ENCODE assay signal across 10 cellular contexts in genomic region chr12:57735198-57735855, GRCh38. TPM values are rescaled to one million over a fixed set of nuclear protein-coding genes. Genes with fewer than 3 reads are reported as not detected.
A peak's percentile ranks its signal among the peaks of the same experiment; 100 is the strongest.
DNase-seq lines count a peak whose midpoint lies in the region; ATAC-seq, FAIRE-seq and TF ChIP-seq lines count a peak whose summit lies in the region.
"Had no signal": no experiment of that assay in that cellular context is flagged by ENCODE, and none has a peak within 500 bp of the region (broad histone marks: within the 10 kb centered on the region; RNA-seq: fewer than 3 reads in every experiment).

No MANE protein-coding gene starts in this region.

- H3K14ac ChIP-seq in H1 (ENCODE audit: insufficient read length): no peak overlapping the region

- no peaks in the 10 kb centered on the region for H3K9me3 Mint-ChIP-seq in activated CD8-positive, alpha-beta T cell treated with anti-CD3 and anti-CD28 coated beads for 36 hours
- no peaks in the 10 kb centered on the region for H3K9me3 Mint-ChIP-seq in activated CD8-positive, alpha-beta T cell treated with anti-CD3 and anti-CD28 coated beads, Interleukin-2, amount 10 ng/mL, durations not matched to agents 7 days and 5 days (ENCODE audit: insufficient read depth)

- H2BK20ac ChIP-seq in H1 (ENCODE audit: low read length): no peak overlapping the region

- H3K4me3 Mint-ChIP-seq in activated CD8-positive, alpha-beta T cell treated with anti-CD3 and anti-CD28 coated beads for 36 hours: no peak overlapping the region
- H3K4me3 Mint-ChIP-seq in activated CD8-positive, alpha-beta T cell treated with anti-CD3 and anti-CD28 coated beads, Interleukin-2, amount 10 ng/mL, durations not matched to agents 7 days and 5 days: no peak overlapping the region

- H4K5ac ChIP-seq in H1 (ENCODE audit: insufficient read length, low read depth, low read length): no peak overlapping the region

- TF ChIP-seq POLR2A in H1 (IDR thresholded peaks at IDR 0.05; ENCODE audit: control extremely low read depth in 1 of 2, low read depth in 2 of 2, low read length in 2 of 2): no peak

- H2BK12ac ChIP-seq in H1 (ENCODE audit: low read depth, low read length): no peak overlapping the region; the same call in 1 of the 2 replicates

- H4K91ac ChIP-seq in H1 (replicated peaks; ENCODE audit: insufficient read length, low read length): no peak overlapping the region

- H3K4ac ChIP-seq in H1 (replicated peaks; ENCODE audit: insufficient read length, low read depth, low read length): no peak overlapping the region

- intact Hi-C loops in activated CD8-positive, alpha-beta T cell treated with anti-CD3 and anti-CD28 coated beads for 36 hours (cut with micrococcal nuclease): no loop called here
- intact Hi-C loops in posterior vena cava (cut with DNase I): no loop called here

- peaks cover 0 to 17% of the 10 kb centered on the region in 2 experiments for H4K20me1 ChIP-seq in H1 (replicated peaks in 1 of 2; ENCODE audit: control insufficient read depth in 1 of 2, insufficient read depth in 2 of 2, low read length in 2 of 2)

- no peak for DNase-seq in activated CD8-positive, alpha-beta T cell treated with anti-CD3 and anti-CD28 coated beads for 36 hours
- DNase-seq in activated CD8-positive, alpha-beta T cell treated with anti-CD3 and anti-CD28 coated beads, Interleukin-2, amount 10 ng/mL, durations not matched to agents 7 days and 5 days: no peak
- DNase-seq in LHCN-M2 (ENCODE audit: low read depth) (peak; percentile 81), H1 (ENCODE audit: low read depth in 1 of 2, low spot score in 2 of 2) (no peak), posterior vena cava (ENCODE audit: low spot score) (peak; percentile 55), epidermal melanocyte (ENCODE audit: insufficient read length, low spot score) (no peak)
- DNase-seq: NCI-H1092, transverse colon had no signal

- H4K8ac ChIP-seq in H1 (ENCODE audit: extremely low read depth, insufficient read depth, low read length): no peak overlapping the region

- peaks cover 0 to 6% (median 0%) of the 10 kb centered on the region in 4 experiments; a peak in 1 of 8 replicates for H3K36me3 ChIP-seq in H1 (ENCODE audit: control insufficient read depth in 2 of 4, insufficient read depth in 4 of 4, low read length in 3 of 4)
- H3K36me3 ChIP-seq: transverse colon had no signal

- H2BK15ac ChIP-seq in H1 (ENCODE audit: low read length): peak overlapping the region; percentile 61; the same call in 1 of the 2 replicates

- FAIRE-seq in H1 (lab: Jason Lieb, UNC): no peak

- H3K27ac ChIP-seq in H1 (ENCODE audit: low read depth, low read length): no peak overlapping the region
- H3K27ac ChIP-seq: transverse colon had no signal

- peaks cover 6 to 29% (median 12%) of the 10 kb centered on the region in 4 experiments; a peak in 6 of 7 replicates for H3K4me1 ChIP-seq in H1 (replicated peaks in 1 of 4; ENCODE audit: control insufficient read depth in 3 of 4, insufficient read depth in 4 of 4, low read length in 3 of 4)

- no peak for TF ChIP-seq RAD21 in H1 (IDR thresholded peaks at IDR 0.05 in 1 of 2, conservative IDR thresholded peaks at IDR 0.05 in 1 of 2; ENCODE audit: low read depth in 2 of 2, low read length in 2 of 2)

- no peak for ATAC-seq in activated CD8-positive, alpha-beta T cell treated with anti-CD3 and anti-CD28 coated beads for 36 hours
- ATAC-seq in activated CD8-positive, alpha-beta T cell treated with anti-CD3 and anti-CD28 coated beads, Interleukin-2, amount 10 ng/mL, durations not matched to agents 7 days and 5 days: no peak
- ATAC-seq in esophagus mucosa (no peak), HG02970 (IDR thresholded peaks at IDR 0.05; ENCODE audit: low FRiP score, unreplicated experiment) (no peak)

- WGBS in H1 (ENCODE audit: extremely low coverage in 1 of 2, insufficient coverage in 1 of 2, insufficient read length in 1 of 2, insufficient replicate concordance in 2 of 2, low coverage in 1 of 2, low lambda C conversion rate in 2 of 2, missing lambda C conversion rate in 1 of 2), 2 experiments: 27% methylated on average over 8 of the region's 8 CpGs; no CpG with 5 or more reads in 1 of the 2 experiments

- H3K27ac Mint-ChIP-seq in activated CD8-positive, alpha-beta T cell treated with anti-CD3 and anti-CD28 coated beads for 36 hours: peak overlapping the region; percentile 23
- H3K27ac Mint-ChIP-seq in activated CD8-positive, alpha-beta T cell treated with anti-CD3 and anti-CD28 coated beads, Interleukin-2, amount 10 ng/mL, durations not matched to agents 7 days and 5 days: no peak overlapping the region

- H3K27me3 ChIP-seq in H1 (replicated peaks in 1 of 4; ENCODE audit: control insufficient read depth in 3 of 4, extremely low read depth in 1 of 4, insufficient read depth in 3 of 4, low read length in 3 of 4): peaks cover 49 to 97% (median 88%) of the 10 kb centered on the region in 4 experiments

- H3K36me3 Mint-ChIP-seq in activated CD8-positive, alpha-beta T cell treated with anti-CD3 and anti-CD28 coated beads for 36 hours (ENCODE audit: low read depth): peaks cover 22% of the 10 kb centered on the region
- H3K36me3 Mint-ChIP-seq in activated CD8-positive, alpha-beta T cell treated with anti-CD3 and anti-CD28 coated beads, Interleukin-2, amount 10 ng/mL, durations not matched to agents 7 days and 5 days (ENCODE audit: low read depth): peaks cover 63% of the 10 kb centered on the region

- H3K9ac ChIP-seq in H1 (replicated peaks in 1 of 4; ENCODE audit: extremely low read depth in 1 of 4, low read depth in 3 of 4, low read length in 3 of 4): no peak overlapping the region

- no peak overlapping the region for H2AK5ac ChIP-seq in H1 (ENCODE audit: low read depth, low read length)

- H2BK5ac ChIP-seq in H1 (ENCODE audit: low read depth, low read length): no peak overlapping the region

- no peaks in the 10 kb centered on the region; a peak in 1 of 4 replicates for H3K9me3 ChIP-seq in H1 (ENCODE audit: insufficient read depth in 2 of 2, low read depth in 1 of 2, low read length in 1 of 2)
- H3K9me3 ChIP-seq: transverse colon had no signal

- H3K18ac ChIP-seq in H1 (ENCODE audit: extremely low read depth, low read length): no peak overlapping the region

- H3K23me2 ChIP-seq in H1 (ENCODE audit: low read depth, low read length): peaks cover 2% of the 10 kb centered on the region; the same call in 1 of the 2 replicates

- no peaks in the 10 kb centered on the region for H3K27me3 Mint-ChIP-seq in activated CD8-positive, alpha-beta T cell treated with anti-CD3 and anti-CD28 coated beads for 36 hours
- no peaks in the 10 kb centered on the region for H3K27me3 Mint-ChIP-seq in activated CD8-positive, alpha-beta T cell treated with anti-CD3 and anti-CD28 coated beads, Interleukin-2, amount 10 ng/mL, durations not matched to agents 7 days and 5 days (ENCODE audit: low read depth)

- no peak overlapping the region for H2BK120ac ChIP-seq in H1 (replicated peaks; ENCODE audit: low read depth, low read length)

- no peak overlapping the region for H3K56ac ChIP-seq in H1 (replicated peaks; ENCODE audit: insufficient read length, low read depth, low read length)

- peaks cover 21% of the 10 kb centered on the region for H3K4me1 Mint-ChIP-seq in activated CD8-positive, alpha-beta T cell treated with anti-CD3 and anti-CD28 coated beads for 36 hours (ENCODE audit: low read depth)
- peaks cover 22% of the 10 kb centered on the region for H3K4me1 Mint-ChIP-seq in activated CD8-positive, alpha-beta T cell treated with anti-CD3 and anti-CD28 coated beads, Interleukin-2, amount 10 ng/mL, durations not matched to agents 7 days and 5 days (ENCODE audit: low read depth)

- H3K4me3 ChIP-seq in H1 (ENCODE audit: extremely low read depth in 1 of 4, insufficient read depth in 2 of 4, low read depth in 3 of 4, low read length in 4 of 4): peak overlapping the region in 3 of 4 experiments; percentile 26 to 76 (median 35); a peak in 5 of 8 replicates
- H3K4me3 ChIP-seq: transverse colon had no signal

- no peaks in the 10 kb centered on the region for H3K79me2 ChIP-seq in H1 (ENCODE audit: control insufficient read depth in 1 of 2, insufficient read depth in 2 of 2, low read length in 2 of 2)

- H3K4me2 ChIP-seq in H1 (ENCODE audit: insufficient read depth in 1 of 2, low read depth in 2 of 2, low read length in 2 of 2): peak overlapping the region; percentile 79 to 93

- H3K23ac ChIP-seq in H1 (ENCODE audit: insufficient read length): no peak overlapping the region

- TF ChIP-seq CTCF in activated CD8-positive, alpha-beta T cell treated with anti-CD3 and anti-CD28 coated beads for 36 hours (IDR thresholded peaks at IDR 0.05): no peak
- TF ChIP-seq CTCF in H1 (IDR thresholded peaks at IDR 0.05; ENCODE audit: control extremely low read depth in 1 of 3, insufficient read depth in 1 of 3, low read depth in 1 of 3, low read length in 3 of 3): no peak

- no peak for TF ChIP-seq EP300 in H1 (IDR thresholded peaks at IDR 0.05; ENCODE audit: borderline replicate concordance in 1 of 2, low read depth in 2 of 2, low read length in 2 of 2)

- H2AFZ ChIP-seq in H1 (ENCODE audit: low read length): no peak overlapping the region

- POLR2A ChIA-PET in activated CD8-positive, alpha-beta T cell treated with anti-CD3 and anti-CD28 coated beads for 36 hours (lab: Charles Lee): interaction anchor here (1.2 to 1.8 kb wide), 2 partner anchors 9 to 17 kb away, joined by 4 to 9 read pairs; partner anchors contain the start of gene TSPAN31
- POLR2A ChIA-PET in activated CD8-positive, alpha-beta T cell treated with anti-CD3 and anti-CD28 coated beads, Interleukin-2, amount 10 ng/mL, durations not matched to agents 7 days and 5 days (lab: Charles Lee): no interaction called here
- POLR2A ChIA-PET in H1 (lab: Charles Lee; ENCODE audit: partially characterized antibody): interaction anchor here (0.6 to 5.2 kb wide), 19 partner anchors 10 to 217 kb away, joined by 3 to 59 read pairs (median 4); partner anchors contain the start of genes ARHGEF25, CDK4, EEF1AKMT3 and METTL1

- H3K79me1 ChIP-seq in H1 (ENCODE audit: low read depth, low read length): no peaks in the 10 kb centered on the region

- CTCF ChIA-PET in activated CD8-positive, alpha-beta T cell treated with anti-CD3 and anti-CD28 coated beads for 36 hours (lab: Charles Lee): interaction anchor here (0.7 to 1.5 kb wide), 3 partner anchors 24 to 159 kb away, joined by 3 to 5 read pairs (median 4); no protein-coding TSS in a partner anchor
- CTCF ChIA-PET in activated CD8-positive, alpha-beta T cell treated with anti-CD3 and anti-CD28 coated beads, Interleukin-2, amount 10 ng/mL, durations not matched to agents 7 days and 5 days (lab: Charles Lee): no interaction called here
- CTCF ChIA-PET in H1 (lab: Charles Lee; ENCODE audit: partially characterized antibody): interaction anchor here (0.6 to 11.2 kb wide), 24 partner anchors 9 to 280 kb away, joined by 3 to 149 read pairs (median 5); partner anchors contain the start of genes ARHGEF25, B4GALNT1, OS9 and TSPAN31

RNA-seq across cellular contexts. Expression of gene AGAP2, which starts 3.2 kb away (rescaled TPM):
- total RNA-seq in activated CD8-positive, alpha-beta T cell treated with anti-CD3 and anti-CD28 coated beads for 36 hours: 10 to 100 TPM; 22.4 TPM
- 10 to 100 TPM; 68.6 to 72.5 TPM for total RNA-seq in activated CD8-positive, alpha-beta T cell treated with anti-CD3 and anti-CD28 coated beads, Interleukin-2, amount 10 ng/mL, durations not matched to agents 7 days and 5 days
- total RNA-seq in LHCN-M2 (2014; rRNA removed) (0.26 and 0.29 TPM in 2 replicates), posterior vena cava (1 to 10 TPM; 1.8 to 2.2 TPM), esophagus mucosa (0.64 TPM)
- 0.22 TPM for polyA plus RNA-seq in LHCN-M2 (2012)
- 1.5 and 1.7 TPM in 2 replicates for total RNA-seq in H1 (2021; fragmentation: NEBNext Ultra II Directional; extraction: Animal tissue kit (Norgen Biotek cat#: 25700))
- polyA plus RNA-seq in H1 (2011; rRNA removed): 1.5 and 1.8 TPM in 2 replicates
- 1.4 TPM for polyA plus RNA-seq in H1 (2011; cell fraction: cytosol; rRNA removed)
- polyA plus RNA-seq in H1 (2011; cell fraction: nucleus; rRNA removed): 6.8 TPM
- polyA plus RNA-seq in H1 (2012, experiment 1 of 2): 1.7 to 2.6 TPM (median 2.1 TPM) in 4 replicates
- 0.91 TPM for polyA plus RNA-seq in H1 (2012, experiment 2 of 2)
- 1.0 TPM for polyA plus RNA-seq in H1 (2013, experiment 1 of 2)
- 1.3 TPM for polyA plus RNA-seq in H1 (2013, experiment 2 of 2)
- 0.63 and 0.98 TPM in 2 replicates for polyA minus RNA-seq in H1 (2011; rRNA and poly(A)+ RNA removed)
- polyA minus RNA-seq in H1 (2011; cell fraction: cytosol; rRNA and poly(A)+ RNA removed): 2.1 TPM
- polyA minus RNA-seq in H1 (2011; cell fraction: nucleus; rRNA and poly(A)+ RNA removed): 2.8 TPM

RNA-seq across cellular contexts. Expression of gene TSPAN31, which starts 9.5 kb away (rescaled TPM):
- 1 to 10 TPM; 6.9 to 7.5 TPM for total RNA-seq in activated CD8-positive, alpha-beta T cell treated with anti-CD3 and anti-CD28 coated beads for 36 hours
- total RNA-seq in activated CD8-positive, alpha-beta T cell treated with anti-CD3 and anti-CD28 coated beads, Interleukin-2, amount 10 ng/mL, durations not matched to agents 7 days and 5 days: 10 to 100 TPM; 12.9 to 13.3 TPM
- total RNA-seq in LHCN-M2 (2014; rRNA removed): 67.3 and 87.6 TPM in 2 replicates
- polyA plus RNA-seq in LHCN-M2 (2012): 36.8 TPM
- 15.2 and 15.8 TPM in 2 replicates for total RNA-seq in H1 (2021; fragmentation: NEBNext Ultra II Directional; extraction: Animal tissue kit (Norgen Biotek cat#: 25700))
- polyA plus RNA-seq in H1 (2011; rRNA removed): 23.3 and 31.4 TPM in 2 replicates
- 22.7 TPM for polyA plus RNA-seq in H1 (2011; cell fraction: cytosol; rRNA removed)
- 12.1 TPM for polyA plus RNA-seq in H1 (2011; cell fraction: nucleus; rRNA removed)
- 14.1 to 22.6 TPM (median 19.5 TPM) in 4 replicates for polyA plus RNA-seq in H1 (2012, experiment 1 of 2)
- polyA plus RNA-seq in H1 (2012, experiment 2 of 2): 20.3 TPM
- polyA plus RNA-seq in H1 (2013, experiment 1 of 2): 15.8 TPM
- polyA plus RNA-seq in H1 (2013, experiment 2 of 2): 17.6 TPM
- 26.3 and 33.9 TPM in 2 replicates for polyA minus RNA-seq in H1 (2011; rRNA and poly(A)+ RNA removed)
- 11.2 TPM for polyA minus RNA-seq in H1 (2011; cell fraction: cytosol; rRNA and poly(A)+ RNA removed)
- polyA minus RNA-seq in H1 (2011; cell fraction: nucleus; rRNA and poly(A)+ RNA removed): 15.2 TPM
- total RNA-seq in posterior vena cava: 10 to 100 TPM; 20.1 to 26.3 TPM
- 22.6 TPM for total RNA-seq in esophagus mucosa

RNA-seq across cellular contexts. Expression of gene CDK4, which starts 16.8 kb away (rescaled TPM):
- total RNA-seq in activated CD8-positive, alpha-beta T cell treated with anti-CD3 and anti-CD28 coated beads for 36 hours: 100 to 1,000 TPM; 218 to 221 TPM
- 100 to 1,000 TPM; 132 to 146 TPM for total RNA-seq in activated CD8-positive, alpha-beta T cell treated with anti-CD3 and anti-CD28 coated beads, Interleukin-2, amount 10 ng/mL, durations not matched to agents 7 days and 5 days
- total RNA-seq in LHCN-M2 (2014; rRNA removed) (277 and 330 TPM in 2 replicates), posterior vena cava (10 to 100 TPM; 65.3 to 66.0 TPM), esophagus mucosa (62.3 TPM)
- polyA plus RNA-seq in LHCN-M2 (2012): 199 TPM
- 174 and 180 TPM in 2 replicates for total RNA-seq in H1 (2021; fragmentation: NEBNext Ultra II Directional; extraction: Animal tissue kit (Norgen Biotek cat#: 25700))
- 311 and 368 TPM in 2 replicates for polyA plus RNA-seq in H1 (2011; rRNA removed)
- polyA plus RNA-seq in H1 (2011; cell fraction: cytosol; rRNA removed): 368 TPM
- 288 TPM for polyA plus RNA-seq in H1 (2011; cell fraction: nucleus; rRNA removed)
- 210 to 260 TPM (median 226 TPM) in 4 replicates for polyA plus RNA-seq in H1 (2012, experiment 1 of 2)
- polyA plus RNA-seq in H1 (2012, experiment 2 of 2): 272 TPM
- polyA plus RNA-seq in H1 (2013, experiment 1 of 2): 111 TPM
- 105 TPM for polyA plus RNA-seq in H1 (2013, experiment 2 of 2)
- 218 and 329 TPM in 2 replicates for polyA minus RNA-seq in H1 (2011; rRNA and poly(A)+ RNA removed)
- polyA minus RNA-seq in H1 (2011; cell fraction: cytosol; rRNA and poly(A)+ RNA removed): 110 TPM
- 99.0 TPM for polyA minus RNA-seq in H1 (2011; cell fraction: nucleus; rRNA and poly(A)+ RNA removed)

RNA-seq across cellular contexts. Expression of gene MARCHF9, which starts 19.6 kb away (rescaled TPM):
- 10 to 100 TPM; 23.4 to 24.3 TPM for total RNA-seq in activated CD8-positive, alpha-beta T cell treated with anti-CD3 and anti-CD28 coated beads for 36 hours
- total RNA-seq in activated CD8-positive, alpha-beta T cell treated with anti-CD3 and anti-CD28 coated beads, Interleukin-2, amount 10 ng/mL, durations not matched to agents 7 days and 5 days: 10 to 100 TPM; 23.6 to 24.4 TPM
- total RNA-seq in LHCN-M2 (2014; rRNA removed) (4.4 and 6.3 TPM in 2 replicates), posterior vena cava (1 to 10 TPM; 7.4 to 9.4 TPM), esophagus mucosa (5.9 TPM)
- polyA plus RNA-seq in LHCN-M2 (2012): 4.3 TPM
- total RNA-seq in H1 (2021; fragmentation: NEBNext Ultra II Directional; extraction: Animal tissue kit (Norgen Biotek cat#: 25700)): 6.1 and 6.4 TPM in 2 replicates
- polyA plus RNA-seq in H1 (2011; rRNA removed): 6.6 and 7.8 TPM in 2 replicates
- 7.0 TPM for polyA plus RNA-seq in H1 (2011; cell fraction: cytosol; rRNA removed)
- 13.3 TPM for polyA plus RNA-seq in H1 (2011; cell fraction: nucleus; rRNA removed)
- 4.7 to 8.7 TPM (median 8.1 TPM) in 4 replicates for polyA plus RNA-seq in H1 (2012, experiment 1 of 2)
- polyA plus RNA-seq in H1 (2012, experiment 2 of 2): 8.9 TPM
- polyA plus RNA-seq in H1 (2013, experiment 1 of 2): 4.9 TPM
- 4.5 TPM for polyA plus RNA-seq in H1 (2013, experiment 2 of 2)
- 5.9 and 6.2 TPM in 2 replicates for polyA minus RNA-seq in H1 (2011; rRNA and poly(A)+ RNA removed)
- 3.5 TPM for polyA minus RNA-seq in H1 (2011; cell fraction: cytosol; rRNA and poly(A)+ RNA removed)
- polyA minus RNA-seq in H1 (2011; cell fraction: nucleus; rRNA and poly(A)+ RNA removed): 4.1 TPM

RNA-seq across cellular contexts. Expression of gene CYP27B1, which starts 31.6 kb away (rescaled TPM):
- total RNA-seq in activated CD8-positive, alpha-beta T cell treated with anti-CD3 and anti-CD28 coated beads for 36 hours: 1 to 10 TPM; 7.6 to 7.9 TPM
- total RNA-seq in activated CD8-positive, alpha-beta T cell treated with anti-CD3 and anti-CD28 coated beads, Interleukin-2, amount 10 ng/mL, durations not matched to agents 7 days and 5 days: 1 to 10 TPM; 2.3 to 2.6 TPM
- total RNA-seq in LHCN-M2 (2014; rRNA removed): 0.90 and 0.98 TPM in 2 replicates
- polyA plus RNA-seq in LHCN-M2 (2012): 0.39 TPM
- total RNA-seq in H1 (2021; fragmentation: NEBNext Ultra II Directional; extraction: Animal tissue kit (Norgen Biotek cat#: 25700)): 2.3 and 3.3 TPM in 2 replicates
- polyA plus RNA-seq in H1 (2011; rRNA removed): 2.6 and 2.9 TPM in 2 replicates
- polyA plus RNA-seq in H1 (2011; cell fraction: cytosol; rRNA removed): 2.5 TPM
- polyA plus RNA-seq in H1 (2011; cell fraction: nucleus; rRNA removed): 6.3 TPM
- polyA plus RNA-seq in H1 (2012, experiment 1 of 2): 1.9 to 2.5 TPM (median 2.3 TPM) in 4 replicates
- 1.9 TPM for polyA plus RNA-seq in H1 (2012, experiment 2 of 2)
- 1.4 TPM for polyA plus RNA-seq in H1 (2013, experiment 1 of 2)
- polyA plus RNA-seq in H1 (2013, experiment 2 of 2): 1.2 TPM
- polyA minus RNA-seq in H1 (2011; rRNA and poly(A)+ RNA removed): 2.0 and 2.1 TPM in 2 replicates
- polyA minus RNA-seq in H1 (2011; cell fraction: cytosol; rRNA and poly(A)+ RNA removed): 4.8 TPM
- polyA minus RNA-seq in H1 (2011; cell fraction: nucleus; rRNA and poly(A)+ RNA removed): 4.4 TPM
- total RNA-seq in posterior vena cava: 1 to 10 TPM in 1 of 2 donors, under 1 TPM in 1; 0.57 to 1.1 TPM
- 1.6 TPM for total RNA-seq in esophagus mucosa

Comparison
In these comparisons a context has a peak if more than half of its experiments do, and no peak if none do; other contexts are left out.
1. DNase-seq: peak in LHCN-M2 (single experiment) and posterior vena cava (single experiment); none in activated CD8-positive, alpha-beta T cell treated with anti-CD3 and anti-CD28 coated beads for 36 hours (single experiment), activated CD8-positive, alpha-beta T cell treated with anti-CD3 and anti-CD28 coated beads, Interleukin-2, amount 10 ng/mL, durations not matched to agents 7 days and 5 days (single experiment), H1 (0 of 2) and epidermal melanocyte (single experiment).